13 cellular contexts compared by ENCODE assay signal in genomic region chr11:34633640-34633989, GRCh38. TPM values are rescaled to one million over a fixed set of nuclear protein-coding genes. Genes with fewer than 3 reads are reported as not detected.
DNase-seq lines count a peak whose midpoint lies in the region; ATAC-seq, FAIRE-seq and TF ChIP-seq lines count a peak whose summit lies in the region.
"Had no signal": no experiment of that assay in that cellular context is flagged by ENCODE, and none has a peak within 500 bp of the region (broad histone marks: within the 10 kb centered on the region; RNA-seq: fewer than 3 reads in every experiment).

No MANE protein-coding gene starts in this region.

- TF ChIP-seq POLR2A in lower leg skin (IDR thresholded peaks at IDR 0.05) = no peak

- H3K27ac ChIP-seq in brain microvascular endothelial cell (peak overlapping the region; percentile 26), small intestine (ENCODE audit: low read depth in 1 of 2, low read length in 1 of 2) (peak overlapping the region; percentile 48 to 66), substantia nigra (ENCODE audit: low read depth, low read length, poor library complexity, severe bottlenecking) (no peak overlapping the region)

- intact Hi-C loops in lower leg skin (cut with DNase I; ENCODE audit: low total_unique reads) = no loop called here

- ATAC-seq in GM21515 (IDR thresholded peaks at IDR 0.05; ENCODE audit: unreplicated experiment) = peak; percentile 28
- peak; percentile 33 for ATAC-seq in HG03342 (IDR thresholded peaks at IDR 0.05; ENCODE audit: unreplicated experiment)

- H3K4me3 ChIP-seq in brain microvascular endothelial cell (ENCODE audit: low read depth, low read length) = no peak overlapping the region
- no peak overlapping the region for H3K4me3 ChIP-seq in small intestine (ENCODE audit: low read depth in 1 of 2, low read length in 2 of 2)
- H3K4me3 ChIP-seq in foreskin fibroblast (ENCODE audit: low read depth in 1 of 2, low read length in 2 of 2) = no peak overlapping the region
- H3K4me3 ChIP-seq in lower leg skin (ENCODE audit: low read depth, poor library complexity, severe bottlenecking) = no peak overlapping the region
- H3K4me3 ChIP-seq: GM23338 had no signal

- TF ChIP-seq CTCF in brain microvascular endothelial cell (IDR thresholded peaks at IDR 0.05; ENCODE audit: low read depth, low read length, missing control alignments) (no peak), foreskin fibroblast (IDR thresholded peaks at IDR 0.05; ENCODE audit: low read depth, low read length) (no peak), lower leg skin (IDR thresholded peaks at IDR 0.05) (no peak)

- H3K36me3 ChIP-seq in brain microvascular endothelial cell (replicated peaks) (no peaks in the 10 kb centered on the region), small intestine (ENCODE audit: control insufficient read depth in 2 of 2, insufficient read depth in 2 of 2, low read length in 2 of 2) (no peaks in the 10 kb centered on the region)

- DNase-seq in brain microvascular endothelial cell (no peak), small intestine (no peak), kidney tubule cell (ENCODE audit: low spot score) (no peak), foreskin fibroblast (no peak), substantia nigra (lab: John Stamatoyannopoulos, UW) (no peak), lower leg skin (ENCODE audit: low spot score in 2 of 2) (no peak)
- DNase-seq: NCI-H2227 treated with DMSO at 0.1 percent for 48 hours; stimulated activated CD4-positive, alpha-beta T cell treated with anti-CD3 and anti-CD28 coated beads, Interleukin-2, amount 100 ng/mL, for 48 hours; stimulated activated naive CD4-positive, alpha-beta T cell treated with Interleukin-2 at 50 U/mL for 16 hours had no signal

- H3K9me3 ChIP-seq in small intestine (ENCODE audit: control insufficient read depth, low read depth) = no peaks in the 10 kb centered on the region

- H3K27me3 ChIP-seq in brain microvascular endothelial cell (replicated peaks) (no peaks in the 10 kb centered on the region), small intestine (ENCODE audit: control insufficient read depth in 2 of 2, insufficient read depth in 2 of 2, low read length in 2 of 2) (no peaks in the 10 kb centered on the region)

- no peak for FAIRE-seq in small intestine (lab: Jason Lieb, UNC)

- in situ Hi-C loops in brain microvascular endothelial cell (cut with HindIII; ENCODE audit: low pct_ligation_motif_present, low sequenced_read_pairs) = no loop called here

- H3K4me1 ChIP-seq in small intestine (ENCODE audit: control insufficient read depth in 2 of 2, insufficient read depth in 1 of 2, low read depth in 1 of 2, low read length in 1 of 2) = peaks cover 9 to 17% of the 10 kb centered on the region in 2 donors

RNA-seq across cellular contexts. Expression of gene EHF, which starts 12.7 kb away (rescaled TPM):
- polyA plus RNA-seq in small intestine = 10 to 100 TPM in 2 of 3 donors, 1 to 10 TPM in 1; 7.3 to 54.1 (median 39.4) TPM
- 100 to 1,000 TPM in 2 of 4 donors, 10 to 100 TPM in 2; 58.2 to 130 (median 86.3) TPM for total RNA-seq in lower leg skin
- total RNA-seq: activated CD8-positive, alpha-beta memory T cell treated with anti-CD3 and anti-CD28 coated beads for 36 hours; GM23338 had no signal
- polyA plus RNA-seq: GM23338 had no signal
